Comparison of ENCODE assay signal across 9 cellular contexts in genomic region chr1:209948155-209948554, GRCh38. TPM values are rescaled to one million over a fixed set of nuclear protein-coding genes. Genes with fewer than 3 reads are reported as not detected.
"Had no signal": no experiment of that assay in that cellular context is flagged by ENCODE, and none has a peak within 500 bp of the region (broad histone marks: within the 10 kb centered on the region; RNA-seq: fewer than 3 reads in every experiment).

No MANE protein-coding gene starts in this region.

- H3K9ac ChIP-seq: KMS-11 had no signal

- DNase-seq: IMR-90, KBM-7, KG1 had no signal

- H3K4me2 ChIP-seq: KMS-11 had no signal

- ATAC-seq: K562 had no signal

- FAIRE-seq: HTR-8/SVneo, K562 had no signal

- H3K4me3 ChIP-seq: K562 had no signal

- H3K27ac ChIP-seq: HL-60, KMS-11 had no signal

RNA-seq across cellular contexts. Expression of gene SYT14, which starts 10.1 kb away (rescaled TPM):
- total RNA-seq: HT-29, K562 had no signal
- polyA plus RNA-seq: IgD-negative memory B cell had no signal
